In the genomic region with DNA sequence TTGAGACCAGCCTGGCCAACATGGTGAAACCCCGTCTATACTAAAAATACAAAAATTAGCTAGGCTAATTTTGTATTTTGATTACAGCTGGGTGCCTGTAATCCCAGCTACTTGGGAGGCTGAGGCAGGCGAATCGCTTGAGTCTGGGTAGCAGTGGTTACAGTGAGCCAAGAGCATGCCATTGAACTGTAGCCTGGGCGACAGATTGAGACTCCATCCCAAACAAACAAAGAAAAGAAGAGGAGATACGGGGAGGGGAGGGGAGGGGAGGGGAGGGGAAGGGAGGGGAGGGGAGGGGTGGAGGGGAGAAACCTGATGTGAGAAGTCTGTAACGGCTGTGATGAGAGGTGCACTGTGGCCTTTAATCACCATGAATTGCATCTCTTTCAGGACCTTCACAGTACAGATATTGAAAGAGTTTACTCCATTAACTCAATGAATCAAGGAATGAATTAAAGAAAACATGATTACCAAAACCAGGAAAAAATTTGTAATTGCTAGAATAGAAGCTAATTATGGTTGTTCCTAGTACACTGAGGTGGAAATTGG, we compare ENCODE assay signal across 23 cellular contexts.
A peak's percentile ranks its signal among the peaks of the same experiment; 100 is the strongest.
DNase-seq lines count a peak whose midpoint lies in the region; ATAC-seq and TF ChIP-seq lines count a peak whose summit lies in the region.
"Had no signal": no experiment of that assay in that cellular context is flagged by ENCODE, and none has a peak within 500 bp of the region (broad histone marks: within the 10 kb centered on the region; RNA-seq: fewer than 3 reads in every experiment).

No MANE protein-coding gene starts in this region.

- H3K23ac ChIP-seq in mesendoderm (ENCODE audit: low read length), result no peak overlapping the region

- no peak overlapping the region for H2BK120ac ChIP-seq in mesendoderm (ENCODE audit: low read depth, low read length)

- DNase-seq in NCI-H82 (lab: John Stamatoyannopoulos, UW), result peak; percentile 3
- DNase-seq in NCI-H82 treated with DMSO at 0.1 percent for 48 hours (lab: John Stamatoyannopoulos, UW; ENCODE audit: unreplicated experiment), result no peak
- DNase-seq in GM23338 (ENCODE audit: low spot score), result peak; percentile 24
- DNase-seq in WTC11 (ENCODE audit: low spot score), result no peak
- peak; percentile 66 for DNase-seq in mesendoderm
- no peak for DNase-seq in SK-N-DZ (ENCODE audit: low spot score)
- DNase-seq in KG1 (lab: John Stamatoyannopoulos, UW), result no peak
- DNase-seq: 8988T; ACHN; AML-193; BE2C; CD4-positive, alpha-beta T cell; CD8-positive, alpha-beta memory T cell; DMS 273 treated with DMSO at 0.1 percent for 48 hours; DMS79; EL; GF-D8; GOT3; HFFc6 had no signal

- H4K8ac ChIP-seq in mesendoderm (ENCODE audit: low read depth, low read length), result no peak overlapping the region

- H3K79me2 ChIP-seq in GM23338 (replicated peaks; ENCODE audit: insufficient read depth) (no peaks in the 10 kb centered on the region), mesendoderm (ENCODE audit: control insufficient read depth, insufficient read depth, low read length) (no peaks in the 10 kb centered on the region)

- no peak overlapping the region for H2BK5ac ChIP-seq in mesendoderm (ENCODE audit: low read length)

- no peak overlapping the region for H3K4ac ChIP-seq in mesendoderm (ENCODE audit: low read depth, low read length)

- H3K9me3 Mint-ChIP-seq in GM23338 (no peaks in the 10 kb centered on the region), WTC11 (no peaks in the 10 kb centered on the region)
- H3K9me3 Mint-ChIP-seq: CD4-positive, alpha-beta T cell; HFFc6 had no signal

- no peak overlapping the region for H3K4me3 Mint-ChIP-seq in GM23338
- H3K4me3 Mint-ChIP-seq in WTC11, result no peak overlapping the region
- H3K4me3 Mint-ChIP-seq: CD14-positive monocyte; CD4-positive, alpha-beta T cell; CD8-positive, alpha-beta memory T cell; HFFc6 had no signal

- no peak overlapping the region for H3K9ac ChIP-seq in mesendoderm (ENCODE audit: low read length)
- H3K9ac ChIP-seq: BLaER1 treated with 17β-estradiol and CSF1 and Interleukin-3, amounts not matched to agents 10 nM and 100 nM had no signal

- no peak overlapping the region for H2AK5ac ChIP-seq in mesendoderm (ENCODE audit: low read length)

- no peaks in the 10 kb centered on the region for H3K79me1 ChIP-seq in mesendoderm (ENCODE audit: low read length)

- CTCF ChIA-PET in WTC11 (lab: Charles Lee), result interaction anchor here (1.2 kb wide), 1 partner anchor 135 kb away, joined by 5 read pairs; a partner anchor contains a TSS

- no peaks in the 10 kb centered on the region for H3K4me1 ChIP-seq in GM23338 (ENCODE audit: insufficient read depth)
- no peaks in the 10 kb centered on the region for H3K4me1 ChIP-seq in mesendoderm (ENCODE audit: control insufficient read depth, low read depth, low read length)
- H3K4me1 ChIP-seq: A549; BE2C; BLaER1 treated with 17β-estradiol and CSF1 and Interleukin-3, amounts not matched to agents 10 nM and 100 nM; HAP-1 had no signal

- H3K27ac ChIP-seq in GM23338 (ENCODE audit: low read depth) (no peak overlapping the region), mesendoderm (ENCODE audit: low read depth, low read length) (no peak overlapping the region)
- H3K27ac ChIP-seq: A549; BLaER1 treated with 17β-estradiol and CSF1 and Interleukin-3, amounts not matched to agents 10 nM and 100 nM had no signal

- no peak overlapping the region for H3K56ac ChIP-seq in mesendoderm (ENCODE audit: low read length)

- peaks cover 5% of the 10 kb centered on the region; the same call in 2 of the 3 replicates for H3K4me1 Mint-ChIP-seq in GM23338
- H3K4me1 Mint-ChIP-seq in WTC11, result peaks cover 8% of the 10 kb centered on the region
- H3K4me1 Mint-ChIP-seq: CD8-positive, alpha-beta memory T cell had no signal

- H4K20me1 ChIP-seq in GM23338 (replicated peaks; ENCODE audit: insufficient read depth), result no peaks in the 10 kb centered on the region
- H4K20me1 ChIP-seq: BLaER1 treated with 17β-estradiol and CSF1 and Interleukin-3, amounts not matched to agents 10 nM and 100 nM had no signal

- H3K27ac Mint-ChIP-seq in GM23338 (no peak overlapping the region), WTC11 (no peak overlapping the region)
- H3K27ac Mint-ChIP-seq: CD14-positive monocyte; CD4-positive, alpha-beta T cell; CD8-positive, alpha-beta memory T cell; HFFc6 had no signal

- no peaks in the 10 kb centered on the region for H3F3A ChIP-seq in GM23338 (replicated peaks; ENCODE audit: low read depth)

- H3K27me3 Mint-ChIP-seq in GM23338 (ENCODE audit: insufficient read depth, low read depth, poor library complexity) (no peaks in the 10 kb centered on the region), WTC11 (ENCODE audit: low read depth) (no peaks in the 10 kb centered on the region)
- H3K27me3 Mint-ChIP-seq: CD4-positive, alpha-beta T cell; CD8-positive, alpha-beta memory T cell had no signal

- POLR2A ChIA-PET in WTC11 (lab: Charles Lee), result no interaction called here

- TF ChIP-seq CTCF in GM23338 (conservative IDR thresholded peaks at IDR 0.05; ENCODE audit: low read depth in 2 of 2), result no peak
- TF ChIP-seq CTCF in WTC11 (IDR thresholded peaks at IDR 0.05), result no peak

- no peak overlapping the region for H3K4me3 ChIP-seq in GM23338
- H3K4me3 ChIP-seq in mesendoderm (ENCODE audit: low read length), result no peak overlapping the region
- H3K4me3 ChIP-seq: A549; BLaER1 treated with 17β-estradiol and CSF1 and Interleukin-3, amounts not matched to agents 10 nM and 100 nM; HAP-1 had no signal

- H4K5ac ChIP-seq in mesendoderm (ENCODE audit: low read length), result no peak overlapping the region

- H3K9me2 ChIP-seq in GM23338 (ENCODE audit: insufficient read depth), result no peaks in the 10 kb centered on the region

- no peak overlapping the region for H3K18ac ChIP-seq in mesendoderm (ENCODE audit: low read length)

- H2AFZ ChIP-seq in GM23338, result no peak overlapping the region

- WGBS in mesendoderm (ENCODE audit: extremely low coverage, insufficient coverage, low lambda C conversion rate), result no CpG with 5 or more reads among the region's 6 CpGs

- no peak overlapping the region for H2BK15ac ChIP-seq in mesendoderm (replicated peaks; ENCODE audit: low read depth)

- H3K36me3 ChIP-seq in GM23338 (ENCODE audit: insufficient read depth) (no peaks in the 10 kb centered on the region), mesendoderm (ENCODE audit: control insufficient read depth, insufficient read depth, low read length) (no peaks in the 10 kb centered on the region)
- H3K36me3 ChIP-seq: BE2C; BLaER1 treated with 17β-estradiol and CSF1 and Interleukin-3, amounts not matched to agents 10 nM and 100 nM; HAP-1 had no signal

- ATAC-seq in GM23338 (peak; percentile 39; the same call in 1 of the 3 replicates), WTC11 (peak; percentile 67)
- ATAC-seq: A549 had no signal

- no peak overlapping the region for H3K4me2 ChIP-seq in GM23338
- no peak overlapping the region for H3K4me2 ChIP-seq in mesendoderm (ENCODE audit: low read length)
- H3K4me2 ChIP-seq: A549; BLaER1 treated with 17β-estradiol and CSF1 and Interleukin-3, amounts not matched to agents 10 nM and 100 nM had no signal

- H3K27me3 ChIP-seq in GM23338 (ENCODE audit: insufficient read depth) (no peaks in the 10 kb centered on the region), mesendoderm (ENCODE audit: insufficient read depth, low read length, poor library complexity) (no peaks in the 10 kb centered on the region)
- H3K27me3 ChIP-seq: BE2C; BLaER1 treated with 17β-estradiol and CSF1 and Interleukin-3, amounts not matched to agents 10 nM and 100 nM had no signal

- H3K36me3 Mint-ChIP-seq in GM23338 (ENCODE audit: low read depth) (no peaks in the 10 kb centered on the region), WTC11 (no peaks in the 10 kb centered on the region)
- H3K36me3 Mint-ChIP-seq: CD14-positive monocyte; CD8-positive, alpha-beta memory T cell had no signal

TF ChIP-seq in GM23338, 12 proteins besides CTCF, POLR2A, EP300 and RAD21 (continues in another document):
- TF ChIP-seq, protein P1, sequence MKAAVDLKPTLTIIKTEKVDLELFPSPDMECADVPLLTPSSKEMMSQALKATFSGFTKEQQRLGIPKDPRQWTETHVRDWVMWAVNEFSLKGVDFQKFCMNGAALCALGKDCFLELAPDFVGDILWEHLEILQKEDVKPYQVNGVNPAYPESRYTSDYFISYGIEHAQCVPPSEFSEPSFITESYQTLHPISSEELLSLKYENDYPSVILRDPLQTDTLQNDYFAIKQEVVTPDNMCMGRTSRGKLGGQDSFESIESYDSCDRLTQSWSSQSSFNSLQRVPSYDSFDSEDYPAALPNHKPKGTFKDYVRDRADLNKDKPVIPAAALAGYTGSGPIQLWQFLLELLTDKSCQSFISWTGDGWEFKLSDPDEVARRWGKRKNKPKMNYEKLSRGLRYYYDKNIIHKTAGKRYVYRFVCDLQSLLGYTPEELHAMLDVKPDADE (IDR thresholded peaks at IDR 0.05), result no peak
- TF ChIP-seq NANOG (IDR thresholded peaks at IDR 0.05; ENCODE audit: borderline replicate concordance), result no peak

TF ChIP-seq in WTC11, 78 proteins besides CTCF, POLR2A, EP300 and RAD21 (continues in another document):
- TF ChIP-seq OVOL2 (CRISPR knock-in tag; IDR thresholded peaks at IDR 0.05; ENCODE audit: borderline replicate concordance) (no peak), NR1H2 (CRISPR knock-in tag; IDR thresholded peaks at IDR 0.05) (no peak), ZNF263 (CRISPR knock-in tag; IDR thresholded peaks at IDR 0.05; ENCODE audit: low read depth) (no peak), ATF1 (CRISPR knock-in tag; IDR thresholded peaks at IDR 0.05) (no peak)
- TF ChIP-seq, protein P2, sequence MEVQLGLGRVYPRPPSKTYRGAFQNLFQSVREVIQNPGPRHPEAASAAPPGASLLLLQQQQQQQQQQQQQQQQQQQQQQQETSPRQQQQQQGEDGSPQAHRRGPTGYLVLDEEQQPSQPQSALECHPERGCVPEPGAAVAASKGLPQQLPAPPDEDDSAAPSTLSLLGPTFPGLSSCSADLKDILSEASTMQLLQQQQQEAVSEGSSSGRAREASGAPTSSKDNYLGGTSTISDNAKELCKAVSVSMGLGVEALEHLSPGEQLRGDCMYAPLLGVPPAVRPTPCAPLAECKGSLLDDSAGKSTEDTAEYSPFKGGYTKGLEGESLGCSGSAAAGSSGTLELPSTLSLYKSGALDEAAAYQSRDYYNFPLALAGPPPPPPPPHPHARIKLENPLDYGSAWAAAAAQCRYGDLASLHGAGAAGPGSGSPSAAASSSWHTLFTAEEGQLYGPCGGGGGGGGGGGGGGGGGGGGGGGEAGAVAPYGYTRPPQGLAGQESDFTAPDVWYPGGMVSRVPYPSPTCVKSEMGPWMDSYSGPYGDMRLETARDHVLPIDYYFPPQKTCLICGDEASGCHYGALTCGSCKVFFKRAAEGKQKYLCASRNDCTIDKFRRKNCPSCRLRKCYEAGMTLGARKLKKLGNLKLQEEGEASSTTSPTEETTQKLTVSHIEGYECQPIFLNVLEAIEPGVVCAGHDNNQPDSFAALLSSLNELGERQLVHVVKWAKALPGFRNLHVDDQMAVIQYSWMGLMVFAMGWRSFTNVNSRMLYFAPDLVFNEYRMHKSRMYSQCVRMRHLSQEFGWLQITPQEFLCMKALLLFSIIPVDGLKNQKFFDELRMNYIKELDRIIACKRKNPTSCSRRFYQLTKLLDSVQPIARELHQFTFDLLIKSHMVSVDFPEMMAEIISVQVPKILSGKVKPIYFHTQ (CRISPR knock-in tag; IDR thresholded peaks at IDR 0.05), result no peak

Comparison
In these comparisons a context has a peak if more than half of its experiments do, and no peak if none do; other contexts are left out.
1. DNase-seq: peak in NCI-H82 (single experiment), GM23338 (single experiment) and mesendoderm (single experiment); none in NCI-H82 treated with DMSO at 0.1 percent for 48 hours (single experiment), WTC11 (single experiment), SK-N-DZ (single experiment) and KG1 (single experiment).